Comparison of ENCODE assay signal across 9 cellular contexts in the genomic region with DNA sequence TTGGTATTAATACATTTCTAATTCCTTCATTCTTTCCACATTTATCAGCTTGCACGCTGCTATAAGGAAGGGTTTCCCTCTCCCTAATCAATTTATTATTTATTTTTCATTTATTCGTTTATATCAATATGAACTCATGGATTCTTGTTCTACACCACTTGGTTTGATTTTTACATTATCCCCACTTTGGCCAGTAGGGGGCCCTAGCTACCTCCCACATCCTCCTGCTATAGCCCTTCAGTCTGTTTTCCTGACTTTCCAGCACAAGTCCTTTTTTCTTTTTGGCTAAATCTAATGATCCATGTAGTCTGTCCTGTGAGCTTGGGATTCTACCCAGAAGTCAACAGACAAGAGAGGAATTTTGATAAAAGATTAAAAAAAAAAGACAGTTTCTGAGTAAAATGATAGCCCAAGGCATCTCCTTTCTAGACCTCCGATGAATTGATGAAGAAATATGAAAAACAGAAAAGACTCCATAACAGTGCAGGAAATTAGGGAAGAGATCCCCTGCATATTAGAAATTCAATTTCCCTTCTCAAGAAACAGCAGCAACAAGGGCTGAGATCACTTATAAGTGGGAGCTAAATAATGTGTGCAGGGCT. TPM values are rescaled to one million over a fixed set of nuclear protein-coding genes. Genes with fewer than 3 reads are reported as not detected.
DNase-seq lines count a peak whose midpoint lies in the region; ATAC-seq and TF ChIP-seq lines count a peak whose summit lies in the region.
"Had no signal": no experiment of that assay in that cellular context is flagged by ENCODE, and none has a peak within 500 bp of the region (broad histone marks: within the 10 kb centered on the region; RNA-seq: fewer than 3 reads in every experiment).

No MANE protein-coding gene starts in this region.

- H3K4ac ChIP-seq in mesendoderm (ENCODE audit: low read depth, low read length), result no peak overlapping the region

- no peaks in the 10 kb centered on the region for H3K79me2 ChIP-seq in mesendoderm (ENCODE audit: control insufficient read depth, insufficient read depth, low read length)

- no peak overlapping the region for H3K9ac ChIP-seq in mesendoderm (ENCODE audit: low read length)

- no peak overlapping the region for H3K23ac ChIP-seq in mesendoderm (ENCODE audit: low read length)

- no peaks in the 10 kb centered on the region for H3K27me3 ChIP-seq in mesendoderm (ENCODE audit: insufficient read depth, low read length, poor library complexity)

- H3K79me1 ChIP-seq in mesendoderm (ENCODE audit: low read length), result no peaks in the 10 kb centered on the region

- no peak overlapping the region for H4K5ac ChIP-seq in mesendoderm (ENCODE audit: low read length)

- no peaks in the 10 kb centered on the region for H3K4me1 ChIP-seq in mesendoderm (ENCODE audit: control insufficient read depth, low read depth, low read length)

- WGBS in mesendoderm (ENCODE audit: extremely low coverage, insufficient coverage, low lambda C conversion rate), result no CpG with 5 or more reads among the region's 3 CpGs

- H4K8ac ChIP-seq in mesendoderm (ENCODE audit: low read depth, low read length), result no peak overlapping the region

- H3K18ac ChIP-seq in mesendoderm (ENCODE audit: low read length), result no peak overlapping the region

- H3K4me3 ChIP-seq in AG10803 (ENCODE audit: low read length) (no peak overlapping the region), mesendoderm (ENCODE audit: low read length) (no peak overlapping the region)

- peak; percentile 52 for DNase-seq in AG10803 (ENCODE audit: low read depth)
- peak; percentile 52 for DNase-seq in EH (ENCODE audit: low read depth)
- DNase-seq in NCI-H2227 (lab: John Stamatoyannopoulos, UW; ENCODE audit: unreplicated experiment), result peak; percentile 21
- peak; percentile 25 for DNase-seq in cerebellar cortex (ENCODE audit: low spot score)
- peak; percentile 57 for DNase-seq in mesendoderm
- DNase-seq in NCI-H524 treated with DMSO at 0.1 percent for 48 hours (lab: John Stamatoyannopoulos, UW), result no peak

- H2BK5ac ChIP-seq in mesendoderm (ENCODE audit: low read length), result no peak overlapping the region

- H2BK120ac ChIP-seq in mesendoderm (ENCODE audit: low read depth, low read length), result no peak overlapping the region

- no peak overlapping the region for H3K27ac ChIP-seq in mesendoderm (ENCODE audit: low read depth, low read length)

- no peak overlapping the region for H3K4me2 ChIP-seq in mesendoderm (ENCODE audit: low read length)

- H3K36me3 ChIP-seq in mesendoderm (ENCODE audit: control insufficient read depth, insufficient read depth, low read length), result no peaks in the 10 kb centered on the region

- ATAC-seq in HG02571 (IDR thresholded peaks at IDR 0.05; ENCODE audit: unreplicated experiment) (no peak), GM19452 (IDR thresholded peaks at IDR 0.05; ENCODE audit: unreplicated experiment) (no peak)
- ATAC-seq: T-cell had no signal

- no peak overlapping the region for H2BK15ac ChIP-seq in mesendoderm (replicated peaks; ENCODE audit: low read depth)

- H3K56ac ChIP-seq in mesendoderm (ENCODE audit: low read length), result no peak overlapping the region

- H2AK5ac ChIP-seq in mesendoderm (ENCODE audit: low read length), result no peak overlapping the region

- TF ChIP-seq CTCF in AG10803 (conservative IDR thresholded peaks at IDR 0.05; ENCODE audit: low read length), result peak; percentile 81

RNA-seq across cellular contexts. Expression of a gene that starts 47.7 kb away (rescaled TPM):
- polyA plus RNA-seq in mesendoderm (2013, experiment 1 of 2), result not detected
- not detected for polyA plus RNA-seq in mesendoderm (2013, experiment 2 of 2)
